Comparison of ENCODE assay signal across 12 cellular contexts in genomic region chr6:43248107-43248506, GRCh38. TPM values are rescaled to one million over a fixed set of nuclear protein-coding genes. Genes with fewer than 3 reads are reported as not detected.
DNase-seq lines count a peak whose midpoint lies in the region; ATAC-seq and TF ChIP-seq lines count a peak whose summit lies in the region.
"Had no signal": no experiment of that assay in that cellular context is flagged by ENCODE, and none has a peak within 500 bp of the region (broad histone marks: within the 10 kb centered on the region; RNA-seq: fewer than 3 reads in every experiment).

No MANE protein-coding gene starts in this region.

- H3K4me2 ChIP-seq in hepatocyte (peak overlapping the region; percentile 81), parathyroid adenoma (ENCODE audit: low read length) (peak overlapping the region; percentile 92)

- no peak overlapping the region for H3K27ac Mint-ChIP-seq in activated CD8-positive, alpha-beta memory T cell treated with anti-CD3 and anti-CD28 coated beads, Interleukin-2, amount 10 ng/mL, durations not matched to agents 7 days and 5 days
- H3K27ac Mint-ChIP-seq in activated CD4-positive, alpha-beta memory T cell treated with anti-CD3 and anti-CD28 coated beads for 36 hours: no peak overlapping the region

- H4K20me1 ChIP-seq in hepatocyte (ENCODE audit: insufficient read depth, poor library complexity, severe bottlenecking): no peaks in the 10 kb centered on the region

- peak overlapping the region; percentile 74 for H3K4me3 Mint-ChIP-seq in activated CD8-positive, alpha-beta memory T cell treated with anti-CD3 and anti-CD28 coated beads, Interleukin-2, amount 10 ng/mL, durations not matched to agents 7 days and 5 days
- H3K4me3 Mint-ChIP-seq in activated CD4-positive, alpha-beta memory T cell treated with anti-CD3 and anti-CD28 coated beads for 36 hours: peak overlapping the region; percentile 79

- no peak for ATAC-seq in activated CD8-positive, alpha-beta memory T cell treated with anti-CD3 and anti-CD28 coated beads, Interleukin-2, amount 10 ng/mL, durations not matched to agents 7 days and 5 days
- no peak for ATAC-seq in HG03354 (IDR thresholded peaks at IDR 0.05; ENCODE audit: poor library complexity, severe bottlenecking, unreplicated experiment)

- no peaks in the 10 kb centered on the region for H3K79me2 ChIP-seq in hepatocyte
- H3K79me2 ChIP-seq in parathyroid adenoma: no peaks in the 10 kb centered on the region

- H3K9me3 ChIP-seq in hepatocyte (ENCODE audit: low read depth): no peaks in the 10 kb centered on the region
- H3K9me3 ChIP-seq in parathyroid adenoma (ENCODE audit: control insufficient read depth, low read length): no peaks in the 10 kb centered on the region

- H3K36me3 Mint-ChIP-seq in activated CD8-positive, alpha-beta memory T cell treated with anti-CD3 and anti-CD28 coated beads, Interleukin-2, amount 10 ng/mL, durations not matched to agents 7 days and 5 days: no peaks in the 10 kb centered on the region
- no peaks in the 10 kb centered on the region for H3K36me3 Mint-ChIP-seq in activated CD4-positive, alpha-beta memory T cell treated with anti-CD3 and anti-CD28 coated beads for 36 hours

- peaks cover 44% of the 10 kb centered on the region for H3K27me3 ChIP-seq in hepatocyte
- H3K27me3 ChIP-seq in parathyroid adenoma (ENCODE audit: control insufficient read depth, insufficient read depth, low read length): no peaks in the 10 kb centered on the region

- H3K27ac ChIP-seq in hepatocyte (no peak overlapping the region), parathyroid adenoma (no peak overlapping the region)
- H3K27ac ChIP-seq: HL-60 had no signal

- no peak overlapping the region for H3K4me3 ChIP-seq in hepatocyte
- peak overlapping the region; percentile 70 for H3K4me3 ChIP-seq in parathyroid adenoma (ENCODE audit: low read depth, low read length)

- H2AFZ ChIP-seq in hepatocyte: peak overlapping the region; percentile 42
- peak overlapping the region; percentile 99 for H2AFZ ChIP-seq in parathyroid adenoma

- H3K4me1 ChIP-seq in hepatocyte (ENCODE audit: insufficient read depth) (peaks cover 12% of the 10 kb centered on the region), parathyroid adenoma (peaks cover 4% of the 10 kb centered on the region)

- POLR2A ChIA-PET in activated CD4-positive, alpha-beta memory T cell treated with anti-CD3 and anti-CD28 coated beads for 36 hours (lab: Charles Lee): interaction anchor here (0.5 kb wide), 1 partner anchor 319 kb away, joined by 3 read pairs; the partner anchor contains the start of gene CNPY3

- H3K9ac ChIP-seq in parathyroid adenoma: no peak overlapping the region

- H3K36me3 ChIP-seq in hepatocyte (replicated peaks; ENCODE audit: insufficient read depth, low read depth) (no peaks in the 10 kb centered on the region), parathyroid adenoma (ENCODE audit: control insufficient read depth, insufficient read depth, low read length) (no peaks in the 10 kb centered on the region)

- H3K9me2 ChIP-seq in hepatocyte (replicated peaks; ENCODE audit: insufficient read depth): no peaks in the 10 kb centered on the region

- 60% methylated on average over 3 of the region's 3 CpGs for WGBS in hepatocyte (ENCODE audit: low lambda C conversion rate, missing lambda C conversion rate)

- no peaks in the 10 kb centered on the region for H3K9me3 Mint-ChIP-seq in activated CD8-positive, alpha-beta memory T cell treated with anti-CD3 and anti-CD28 coated beads, Interleukin-2, amount 10 ng/mL, durations not matched to agents 7 days and 5 days (ENCODE audit: low read depth)
- no peaks in the 10 kb centered on the region for H3K9me3 Mint-ChIP-seq in activated CD4-positive, alpha-beta memory T cell treated with anti-CD3 and anti-CD28 coated beads for 36 hours

- CTCF ChIA-PET in activated CD8-positive, alpha-beta memory T cell treated with anti-CD3 and anti-CD28 coated beads, Interleukin-2, amount 10 ng/mL, durations not matched to agents 7 days and 5 days (lab: Charles Lee): interaction anchor here (1.3 to 4.6 kb wide), 2 partner anchors 10 to 19 kb away, joined by 5 to 27 read pairs; partner anchors contain the start of gene DNPH1
- CTCF ChIA-PET in activated CD4-positive, alpha-beta memory T cell treated with anti-CD3 and anti-CD28 coated beads for 36 hours (lab: Charles Lee): interaction anchor here (0.6 to 1.8 kb wide), 3 partner anchors 18 to 184 kb away, joined by 3 to 5 read pairs (median 4); partner anchors contain the start of gene DNPH1

- TF ChIP-seq CTCF in hepatocyte (IDR thresholded peaks at IDR 0.05; ENCODE audit: poor library complexity) (no peak), parathyroid adenoma (IDR thresholded peaks at IDR 0.05) (no peak)

- peaks cover 25% of the 10 kb centered on the region for H3K4me1 Mint-ChIP-seq in activated CD8-positive, alpha-beta memory T cell treated with anti-CD3 and anti-CD28 coated beads, Interleukin-2, amount 10 ng/mL, durations not matched to agents 7 days and 5 days
- peaks cover 18% of the 10 kb centered on the region for H3K4me1 Mint-ChIP-seq in activated CD4-positive, alpha-beta memory T cell treated with anti-CD3 and anti-CD28 coated beads for 36 hours (ENCODE audit: low read depth)

- DNase-seq in activated CD8-positive, alpha-beta memory T cell treated with anti-CD3 and anti-CD28 coated beads, Interleukin-2, amount 10 ng/mL, durations not matched to agents 7 days and 5 days: no peak
- DNase-seq in activated CD8-positive, alpha-beta memory T cell treated with anti-CD3 and anti-CD28 coated beads, Interleukin-2, amount 50 U/mL, for 4 hours: no peak
- no peak for DNase-seq in activated CD4-positive, alpha-beta memory T cell treated with anti-CD3 and anti-CD28 coated beads for 36 hours
- no peak for DNase-seq in hepatocyte (ENCODE audit: low spot score)
- no peak for DNase-seq in HT-29 (ENCODE audit: low spot score)
- DNase-seq in AG08396 (ENCODE audit: low spot score): no peak
- DNase-seq: DMS 273 treated with DMSO at 0.1 percent for 48 hours, mammary epithelial cell, NCI-H446 had no signal

- intact Hi-C loops in activated CD4-positive, alpha-beta memory T cell treated with anti-CD3 and anti-CD28 coated beads for 36 hours (cut with micrococcal nuclease): no loop called here

- peaks cover 19% of the 10 kb centered on the region for H3K27me3 Mint-ChIP-seq in activated CD8-positive, alpha-beta memory T cell treated with anti-CD3 and anti-CD28 coated beads, Interleukin-2, amount 10 ng/mL, durations not matched to agents 7 days and 5 days
- peaks cover 11% of the 10 kb centered on the region for H3K27me3 Mint-ChIP-seq in activated CD4-positive, alpha-beta memory T cell treated with anti-CD3 and anti-CD28 coated beads for 36 hours

RNA-seq across cellular contexts. Expression of gene TTBK1, which starts 4.8 kb away (rescaled TPM):
- total RNA-seq in activated CD8-positive, alpha-beta memory T cell treated with anti-CD3 and anti-CD28 coated beads, Interleukin-2, amount 10 ng/mL, durations not matched to agents 7 days and 5 days: under 1 TPM; 0.20 to 0.80 TPM
- under 1 TPM; 0.31 to 0.34 TPM for total RNA-seq in activated CD4-positive, alpha-beta memory T cell treated with anti-CD3 and anti-CD28 coated beads for 36 hours
- 0.36 and 1.1 TPM in 2 replicates for total RNA-seq in hepatocyte
- polyA plus RNA-seq in hepatocyte: 0.34 and 0.52 TPM in 2 replicates
- total RNA-seq in HT-29 (2014; rRNA removed; shearing (Covaris generic)): 0.73 and 0.79 TPM in 2 replicates
- polyA plus RNA-seq: mammary epithelial cell had no signal

RNA-seq across cellular contexts. Expression of gene DNPH1, which starts 18.8 kb away (rescaled TPM):
- 10 to 100 TPM; 54.0 to 60.0 TPM for total RNA-seq in activated CD8-positive, alpha-beta memory T cell treated with anti-CD3 and anti-CD28 coated beads, Interleukin-2, amount 10 ng/mL, durations not matched to agents 7 days and 5 days
- total RNA-seq in activated CD4-positive, alpha-beta memory T cell treated with anti-CD3 and anti-CD28 coated beads for 36 hours: 10 to 100 TPM; 57.5 to 57.9 TPM
- 105 and 124 TPM in 2 replicates for total RNA-seq in hepatocyte
- 136 and 153 TPM in 2 replicates for polyA plus RNA-seq in hepatocyte
- 125 and 130 TPM in 2 replicates for total RNA-seq in HT-29 (2014; rRNA removed; shearing (Covaris generic))

RNA-seq across cellular contexts. Expression of gene SLC22A7, which starts 50.0 kb away (rescaled TPM):
- total RNA-seq in activated CD8-positive, alpha-beta memory T cell treated with anti-CD3 and anti-CD28 coated beads, Interleukin-2, amount 10 ng/mL, durations not matched to agents 7 days and 5 days: not detected
- total RNA-seq in activated CD4-positive, alpha-beta memory T cell treated with anti-CD3 and anti-CD28 coated beads for 36 hours: not detected
- total RNA-seq in hepatocyte: 24.3 and 31.5 TPM in 2 replicates
- 18.5 and 40.1 TPM in 2 replicates for polyA plus RNA-seq in hepatocyte
- total RNA-seq in HT-29 (2014; rRNA removed; shearing (Covaris generic)): not detected in 2 replicates
- total RNA-seq: mammary epithelial cell had no signal
- polyA plus RNA-seq: mammary epithelial cell had no signal

Comparison
In these comparisons a context has a peak if more than half of its experiments do, and no peak if none do; other contexts are left out.
1. RNA of gene SLC22A7, which starts 50.0 kb away (total RNA-seq): 24.3 to 31.5 TPM in hepatocyte; not detected in activated CD8-positive, alpha-beta memory T cell treated with anti-CD3 and anti-CD28 coated beads, Interleukin-2, amount 10 ng/mL, durations not matched to agents 7 days and 5 days, not detected in activated CD4-positive, alpha-beta memory T cell treated with anti-CD3 and anti-CD28 coated beads for 36 hours and not detected in HT-29; every median in the first group is over 10 times any median in the second.